9 cellular contexts compared by ENCODE assay signal in the genomic region with DNA sequence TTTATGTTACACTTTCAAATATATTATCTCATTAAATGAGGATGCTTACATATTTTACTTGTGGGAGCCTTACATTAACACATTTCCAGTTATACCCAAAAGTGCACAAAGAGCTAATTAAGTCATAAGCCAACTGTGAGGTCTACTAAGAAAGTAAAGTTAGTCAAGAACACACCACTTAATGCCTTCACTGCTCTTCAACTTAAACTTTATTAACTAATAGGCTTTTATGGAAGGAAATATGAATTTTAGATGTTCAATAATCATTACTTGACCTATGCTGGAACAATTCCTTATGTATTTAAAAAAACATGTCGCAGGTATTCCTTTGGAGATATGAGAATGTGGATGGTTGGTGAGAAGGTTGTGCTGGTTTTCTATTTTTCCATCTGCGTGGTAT. TPM values are rescaled to one million over a fixed set of nuclear protein-coding genes. Genes with fewer than 3 reads are reported as not detected.
A peak's percentile ranks its signal among the peaks of the same experiment; 100 is the strongest.
DNase-seq lines count a peak whose midpoint lies in the region; ATAC-seq, FAIRE-seq and TF ChIP-seq lines count a peak whose summit lies in the region.
"Had no signal": no experiment of that assay in that cellular context is flagged by ENCODE, and none has a peak within 500 bp of the region (broad histone marks: within the 10 kb centered on the region; RNA-seq: fewer than 3 reads in every experiment).

No MANE protein-coding gene starts in this region.

- H3K4me1 Mint-ChIP-seq in activated naive CD8-positive, alpha-beta T cell (ENCODE audit: low read depth): peaks cover 55% of the 10 kb centered on the region

- H3K27ac Mint-ChIP-seq in activated naive CD8-positive, alpha-beta T cell: peak overlapping the region; percentile 100

- H3K9me3 ChIP-seq in right cardiac atrium (ENCODE audit: control insufficient read depth, low read length): no peaks in the 10 kb centered on the region
- H3K9me3 ChIP-seq in mononuclear cell (ENCODE audit: low read depth, low read length): no peaks in the 10 kb centered on the region

- H3K27me3 ChIP-seq in right cardiac atrium (ENCODE audit: control insufficient read depth, insufficient read depth) (no peaks in the 10 kb centered on the region), mononuclear cell (ENCODE audit: insufficient read depth, low read length) (no peaks in the 10 kb centered on the region)

- H3K4me3 ChIP-seq in right cardiac atrium (ENCODE audit: low read length) (peak overlapping the region; percentile 63), mononuclear cell (ENCODE audit: low read length) (peak overlapping the region; percentile 88)

- intact Hi-C loops in right cardiac atrium (cut with DNase I): loop anchor here in 2 of 4 donors (10.0 kb wide), 2 partner anchors 55 to 75 kb away; no protein-coding TSS in a partner anchor
- intact Hi-C loops in Right ventricle myocardium inferior (cut with DNase I): loop anchor here (5.0 to 10.0 kb wide), 3 partner anchors 57 to 145 kb away; no protein-coding TSS in a partner anchor

- no peak for FAIRE-seq in H54 (lab: Jason Lieb, UNC)
- FAIRE-seq: endometrium had no signal

- H3K27ac ChIP-seq in right cardiac atrium (ENCODE audit: low read length): peak overlapping the region; percentile 71

- TF ChIP-seq POLR2A in H54 (IDR thresholded peaks at IDR 0.05; ENCODE audit: low read depth, low read length): no peak

- H3K36me3 Mint-ChIP-seq in activated naive CD8-positive, alpha-beta T cell: peaks cover 25% of the 10 kb centered on the region

- peaks cover 4% of the 10 kb centered on the region for H3K9me3 Mint-ChIP-seq in activated naive CD8-positive, alpha-beta T cell (ENCODE audit: low read depth)

- no peaks in the 10 kb centered on the region for H3K27me3 Mint-ChIP-seq in activated naive CD8-positive, alpha-beta T cell

- WGBS in right cardiac atrium: 84% methylated on average over 2 of the region's 2 CpGs

- H3K4me1 ChIP-seq in right cardiac atrium (ENCODE audit: control insufficient read depth, insufficient read depth, low read length) (no peaks in the 10 kb centered on the region), mononuclear cell (ENCODE audit: insufficient read depth, low read length) (peaks cover 41% of the 10 kb centered on the region)

- ATAC-seq in right cardiac atrium (no peak), Right ventricle myocardium inferior (no peak), GM19463 (IDR thresholded peaks at IDR 0.05; ENCODE audit: unreplicated experiment) (no peak), GM18909 (IDR thresholded peaks at IDR 0.05; ENCODE audit: poor library complexity, unreplicated experiment) (no peak), HG03139 (IDR thresholded peaks at IDR 0.05; ENCODE audit: unreplicated experiment) (no peak)

- H3K4me3 Mint-ChIP-seq in activated naive CD8-positive, alpha-beta T cell: peak overlapping the region; percentile 96

- DNase-seq in right cardiac atrium (no peak), Right ventricle myocardium inferior (ENCODE audit: missing footprints) (no peak), H54 (ENCODE audit: insufficient read length, low spot score) (no peak)

RNA-seq across cellular contexts. Expression of gene ST8SIA4, which starts 3.4 kb away (rescaled TPM):
- total RNA-seq in right cardiac atrium (1 to 10 TPM; 3.6 to 5.9 (median 4.3) TPM), Right ventricle myocardium inferior (3.4 TPM), mononuclear cell (20.7 TPM)
- polyA plus RNA-seq in right cardiac atrium: 0.84 TPM
